2 cellular contexts compared by ENCODE assay signal in the genomic region with DNA sequence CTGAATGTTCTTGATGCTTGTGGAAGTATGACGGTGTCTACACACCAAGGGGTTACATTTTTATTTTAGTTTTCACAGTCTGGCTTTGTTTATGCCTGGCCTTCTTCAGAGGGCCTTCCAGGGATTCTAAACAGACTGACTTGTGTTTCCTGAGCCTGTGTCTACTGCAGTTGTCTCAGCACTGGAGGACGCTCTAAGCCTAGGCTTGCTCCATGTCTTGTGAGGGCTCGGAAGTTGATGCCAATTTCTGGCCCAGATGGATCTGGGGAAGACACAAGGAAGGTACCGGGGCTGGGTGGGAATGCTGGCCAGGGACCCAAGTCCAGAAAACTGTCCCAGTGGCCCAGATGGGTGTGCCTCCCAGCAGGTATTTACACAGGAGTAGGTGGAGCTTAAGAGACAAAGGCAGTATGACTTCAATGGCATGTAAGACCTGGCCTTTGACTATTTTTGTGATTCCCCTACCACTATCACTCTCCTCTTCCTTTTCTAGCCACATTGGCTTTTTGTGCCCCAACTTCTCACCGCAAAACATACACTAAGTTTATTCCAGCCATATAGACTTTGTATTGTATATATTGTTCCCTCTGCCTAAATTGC.
TF ChIP-seq lines count a peak whose summit lies in the region.

No MANE protein-coding gene starts in this region.

TF ChIP-seq in GM23338, 12 proteins besides CTCF, POLR2A, EP300 and RAD21 (continues in another document):
- TF ChIP-seq, protein P1, sequence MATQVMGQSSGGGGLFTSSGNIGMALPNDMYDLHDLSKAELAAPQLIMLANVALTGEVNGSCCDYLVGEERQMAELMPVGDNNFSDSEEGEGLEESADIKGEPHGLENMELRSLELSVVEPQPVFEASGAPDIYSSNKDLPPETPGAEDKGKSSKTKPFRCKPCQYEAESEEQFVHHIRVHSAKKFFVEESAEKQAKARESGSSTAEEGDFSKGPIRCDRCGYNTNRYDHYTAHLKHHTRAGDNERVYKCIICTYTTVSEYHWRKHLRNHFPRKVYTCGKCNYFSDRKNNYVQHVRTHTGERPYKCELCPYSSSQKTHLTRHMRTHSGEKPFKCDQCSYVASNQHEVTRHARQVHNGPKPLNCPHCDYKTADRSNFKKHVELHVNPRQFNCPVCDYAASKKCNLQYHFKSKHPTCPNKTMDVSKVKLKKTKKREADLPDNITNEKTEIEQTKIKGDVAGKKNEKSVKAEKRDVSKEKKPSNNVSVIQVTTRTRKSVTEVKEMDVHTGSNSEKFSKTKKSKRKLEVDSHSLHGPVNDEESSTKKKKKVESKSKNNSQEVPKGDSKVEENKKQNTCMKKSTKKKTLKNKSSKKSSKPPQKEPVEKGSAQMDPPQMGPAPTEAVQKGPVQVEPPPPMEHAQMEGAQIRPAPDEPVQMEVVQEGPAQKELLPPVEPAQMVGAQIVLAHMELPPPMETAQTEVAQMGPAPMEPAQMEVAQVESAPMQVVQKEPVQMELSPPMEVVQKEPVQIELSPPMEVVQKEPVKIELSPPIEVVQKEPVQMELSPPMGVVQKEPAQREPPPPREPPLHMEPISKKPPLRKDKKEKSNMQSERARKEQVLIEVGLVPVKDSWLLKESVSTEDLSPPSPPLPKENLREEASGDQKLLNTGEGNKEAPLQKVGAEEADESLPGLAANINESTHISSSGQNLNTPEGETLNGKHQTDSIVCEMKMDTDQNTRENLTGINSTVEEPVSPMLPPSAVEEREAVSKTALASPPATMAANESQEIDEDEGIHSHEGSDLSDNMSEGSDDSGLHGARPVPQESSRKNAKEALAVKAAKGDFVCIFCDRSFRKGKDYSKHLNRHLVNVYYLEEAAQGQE (IDR thresholded peaks at IDR 0.05; ENCODE audit: unreplicated experiment) = no peak
- TF ChIP-seq CREB1 (CRISPR knock-in tag; IDR thresholded peaks at IDR 0.05; ENCODE audit: low read depth) (no peak), STAT1 (IDR thresholded peaks at IDR 0.05; ENCODE audit: unreplicated experiment) (no peak), NANOG (IDR thresholded peaks at IDR 0.05; ENCODE audit: borderline replicate concordance) (no peak), ZNF114 (CRISPR knock-in tag; IDR thresholded peaks at IDR 0.05) (no peak), EZH2 (IDR thresholded peaks at IDR 0.05; ENCODE audit: low read depth, unreplicated experiment) (no peak), POLR2AphosphoS5 (IDR thresholded peaks at IDR 0.05; ENCODE audit: low read depth) (no peak), JUNB (IDR thresholded peaks at IDR 0.05; ENCODE audit: unreplicated experiment) (no peak), ZNF331 (CRISPR knock-in tag; IDR thresholded peaks at IDR 0.05; ENCODE audit: low read depth) (no peak)
- TF ChIP-seq, protein P2, sequence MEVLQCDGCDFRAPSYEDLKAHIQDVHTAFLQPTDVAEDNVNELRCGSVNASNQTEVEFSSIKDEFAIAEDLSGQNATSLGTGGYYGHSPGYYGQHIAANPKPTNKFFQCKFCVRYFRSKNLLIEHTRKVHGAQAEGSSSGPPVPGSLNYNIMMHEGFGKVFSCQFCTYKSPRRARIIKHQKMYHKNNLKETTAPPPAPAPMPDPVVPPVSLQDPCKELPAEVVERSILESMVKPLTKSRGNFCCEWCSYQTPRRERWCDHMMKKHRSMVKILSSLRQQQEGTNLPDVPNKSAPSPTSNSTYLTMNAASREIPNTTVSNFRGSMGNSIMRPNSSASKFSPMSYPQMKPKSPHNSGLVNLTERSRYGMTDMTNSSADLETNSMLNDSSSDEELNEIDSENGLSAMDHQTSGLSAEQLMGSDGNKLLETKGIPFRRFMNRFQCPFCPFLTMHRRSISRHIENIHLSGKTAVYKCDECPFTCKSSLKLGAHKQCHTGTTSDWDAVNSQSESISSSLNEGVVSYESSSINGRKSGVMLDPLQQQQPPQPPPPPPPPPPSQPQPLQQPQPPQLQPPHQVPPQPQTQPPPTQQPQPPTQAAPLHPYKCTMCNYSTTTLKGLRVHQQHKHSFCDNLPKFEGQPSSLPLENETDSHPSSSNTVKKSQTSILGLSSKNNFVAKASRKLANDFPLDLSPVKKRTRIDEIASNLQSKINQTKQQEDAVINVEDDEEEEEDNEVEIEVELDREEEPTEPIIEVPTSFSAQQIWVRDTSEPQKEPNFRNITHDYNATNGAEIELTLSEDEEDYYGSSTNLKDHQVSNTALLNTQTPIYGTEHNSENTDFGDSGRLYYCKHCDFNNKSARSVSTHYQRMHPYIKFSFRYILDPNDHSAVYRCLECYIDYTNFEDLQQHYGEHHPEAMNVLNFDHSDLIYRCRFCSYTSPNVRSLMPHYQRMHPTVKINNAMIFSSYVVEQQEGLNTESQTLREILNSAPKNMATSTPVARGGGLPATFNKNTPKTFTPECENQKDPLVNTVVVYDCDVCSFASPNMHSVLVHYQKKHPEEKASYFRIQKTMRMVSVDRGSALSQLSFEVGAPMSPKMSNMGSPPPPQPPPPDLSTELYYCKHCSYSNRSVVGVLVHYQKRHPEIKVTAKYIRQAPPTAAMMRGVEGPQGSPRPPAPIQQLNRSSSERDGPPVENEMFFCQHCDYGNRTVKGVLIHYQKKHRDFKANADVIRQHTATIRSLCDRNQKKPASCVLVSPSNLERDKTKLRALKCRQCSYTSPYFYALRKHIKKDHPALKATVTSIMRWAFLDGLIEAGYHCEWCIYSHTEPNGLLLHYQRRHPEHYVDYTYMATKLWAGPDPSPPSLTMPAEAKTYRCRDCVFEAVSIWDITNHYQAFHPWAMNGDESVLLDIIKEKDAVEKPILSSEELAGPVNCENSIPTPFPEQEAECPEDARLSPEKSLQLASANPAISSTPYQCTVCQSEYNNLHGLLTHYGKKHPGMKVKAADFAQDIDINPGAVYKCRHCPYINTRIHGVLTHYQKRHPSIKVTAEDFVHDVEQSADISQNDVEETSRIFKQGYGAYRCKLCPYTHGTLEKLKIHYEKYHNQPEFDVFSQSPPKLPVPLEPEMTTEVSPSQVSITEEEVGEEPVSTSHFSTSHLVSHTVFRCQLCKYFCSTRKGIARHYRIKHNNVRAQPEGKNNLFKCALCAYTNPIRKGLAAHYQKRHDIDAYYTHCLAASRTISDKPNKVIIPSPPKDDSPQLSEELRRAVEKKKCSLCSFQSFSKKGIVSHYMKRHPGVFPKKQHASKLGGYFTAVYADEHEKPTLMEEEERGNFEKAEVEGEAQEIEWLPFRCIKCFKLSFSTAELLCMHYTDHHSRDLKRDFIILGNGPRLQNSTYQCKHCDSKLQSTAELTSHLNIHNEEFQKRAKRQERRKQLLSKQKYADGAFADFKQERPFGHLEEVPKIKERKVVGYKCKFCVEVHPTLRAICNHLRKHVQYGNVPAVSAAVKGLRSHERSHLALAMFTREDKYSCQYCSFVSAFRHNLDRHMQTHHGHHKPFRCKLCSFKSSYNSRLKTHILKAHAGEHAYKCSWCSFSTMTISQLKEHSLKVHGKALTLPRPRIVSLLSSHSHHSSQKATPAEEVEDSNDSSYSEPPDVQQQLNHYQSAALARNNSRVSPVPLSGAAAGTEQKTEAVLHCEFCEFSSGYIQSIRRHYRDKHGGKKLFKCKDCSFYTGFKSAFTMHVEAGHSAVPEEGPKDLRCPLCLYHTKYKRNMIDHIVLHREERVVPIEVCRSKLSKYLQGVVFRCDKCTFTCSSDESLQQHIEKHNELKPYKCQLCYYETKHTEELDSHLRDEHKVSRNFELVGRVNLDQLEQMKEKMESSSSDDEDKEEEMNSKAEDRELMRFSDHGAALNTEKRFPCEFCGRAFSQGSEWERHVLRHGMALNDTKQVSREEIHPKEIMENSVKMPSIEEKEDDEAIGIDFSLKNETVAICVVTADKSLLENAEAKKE (CRISPR knock-in tag; IDR thresholded peaks at IDR 0.05) = no peak

TF ChIP-seq in SK-N-SH, 30 proteins besides CTCF, POLR2A, EP300 and RAD21:
- TF ChIP-seq, protein P3, sequence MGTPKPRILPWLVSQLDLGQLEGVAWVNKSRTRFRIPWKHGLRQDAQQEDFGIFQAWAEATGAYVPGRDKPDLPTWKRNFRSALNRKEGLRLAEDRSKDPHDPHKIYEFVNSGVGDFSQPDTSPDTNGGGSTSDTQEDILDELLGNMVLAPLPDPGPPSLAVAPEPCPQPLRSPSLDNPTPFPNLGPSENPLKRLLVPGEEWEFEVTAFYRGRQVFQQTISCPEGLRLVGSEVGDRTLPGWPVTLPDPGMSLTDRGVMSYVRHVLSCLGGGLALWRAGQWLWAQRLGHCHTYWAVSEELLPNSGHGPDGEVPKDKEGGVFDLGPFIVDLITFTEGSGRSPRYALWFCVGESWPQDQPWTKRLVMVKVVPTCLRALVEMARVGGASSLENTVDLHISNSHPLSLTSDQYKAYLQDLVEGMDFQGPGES (IDR thresholded peaks at IDR 0.05; ENCODE audit: low read depth, low read length) = no peak
- no peak for TF ChIP-seq FOXM1 (IDR thresholded peaks at IDR 0.05; ENCODE audit: low read depth)
- TF ChIP-seq, protein P4, sequence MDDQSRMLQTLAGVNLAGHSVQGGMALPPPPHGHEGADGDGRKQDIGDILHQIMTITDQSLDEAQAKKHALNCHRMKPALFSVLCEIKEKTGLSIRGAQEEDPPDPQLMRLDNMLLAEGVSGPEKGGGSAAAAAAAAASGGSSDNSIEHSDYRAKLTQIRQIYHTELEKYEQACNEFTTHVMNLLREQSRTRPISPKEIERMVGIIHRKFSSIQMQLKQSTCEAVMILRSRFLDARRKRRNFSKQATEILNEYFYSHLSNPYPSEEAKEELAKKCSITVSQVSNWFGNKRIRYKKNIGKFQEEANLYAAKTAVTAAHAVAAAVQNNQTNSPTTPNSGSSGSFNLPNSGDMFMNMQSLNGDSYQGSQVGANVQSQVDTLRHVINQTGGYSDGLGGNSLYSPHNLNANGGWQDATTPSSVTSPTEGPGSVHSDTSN (IDR thresholded peaks at IDR 0.05) = no peak
- TF ChIP-seq, protein P1 (IDR thresholded peaks at IDR 0.05; ENCODE audit: low read depth, low read length) = no peak
- no peak for TF ChIP-seq TEAD4 (IDR thresholded peaks at IDR 0.05; ENCODE audit: borderline replicate concordance, insufficient read depth)
- TF ChIP-seq, protein P5, sequence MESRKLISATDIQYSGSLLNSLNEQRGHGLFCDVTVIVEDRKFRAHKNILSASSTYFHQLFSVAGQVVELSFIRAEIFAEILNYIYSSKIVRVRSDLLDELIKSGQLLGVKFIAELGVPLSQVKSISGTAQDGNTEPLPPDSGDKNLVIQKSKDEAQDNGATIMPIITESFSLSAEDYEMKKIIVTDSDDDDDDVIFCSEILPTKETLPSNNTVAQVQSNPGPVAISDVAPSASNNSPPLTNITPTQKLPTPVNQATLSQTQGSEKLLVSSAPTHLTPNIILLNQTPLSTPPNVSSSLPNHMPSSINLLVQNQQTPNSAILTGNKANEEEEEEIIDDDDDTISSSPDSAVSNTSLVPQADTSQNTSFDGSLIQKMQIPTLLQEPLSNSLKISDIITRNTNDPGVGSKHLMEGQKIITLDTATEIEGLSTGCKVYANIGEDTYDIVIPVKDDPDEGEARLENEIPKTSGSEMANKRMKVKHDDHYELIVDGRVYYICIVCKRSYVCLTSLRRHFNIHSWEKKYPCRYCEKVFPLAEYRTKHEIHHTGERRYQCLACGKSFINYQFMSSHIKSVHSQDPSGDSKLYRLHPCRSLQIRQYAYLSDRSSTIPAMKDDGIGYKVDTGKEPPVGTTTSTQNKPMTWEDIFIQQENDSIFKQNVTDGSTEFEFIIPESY (IDR thresholded peaks at IDR 0.05; ENCODE audit: borderline replicate concordance, low read depth) = no peak
- no peak for TF ChIP-seq SMC3 (IDR thresholded peaks at IDR 0.05; ENCODE audit: low read depth, low read length)
- TF ChIP-seq MXI1 (IDR thresholded peaks at IDR 0.05; ENCODE audit: low read depth, low read length) = no peak
- no peak for TF ChIP-seq YY1 (IDR thresholded peaks at IDR 0.05; ENCODE audit: low read depth)
- no peak for TF ChIP-seq ELF1 (IDR thresholded peaks at IDR 0.05)
- TF ChIP-seq CHD2 (IDR thresholded peaks at IDR 0.05; ENCODE audit: low read length, partially characterized antibody) = no peak
- no peak for TF ChIP-seq GABPA (IDR thresholded peaks at IDR 0.05; ENCODE audit: low read depth)
- no peak for TF ChIP-seq NRF1 (IDR thresholded peaks at IDR 0.05; ENCODE audit: low read depth, low read length)
- no peak for TF ChIP-seq POLR2AphosphoS5 (IDR thresholded peaks at IDR 0.05; ENCODE audit: low read depth, low read length)
TF ChIP-seq in SK-N-SH: peak in this region for 0.
